In the genomic region with DNA sequence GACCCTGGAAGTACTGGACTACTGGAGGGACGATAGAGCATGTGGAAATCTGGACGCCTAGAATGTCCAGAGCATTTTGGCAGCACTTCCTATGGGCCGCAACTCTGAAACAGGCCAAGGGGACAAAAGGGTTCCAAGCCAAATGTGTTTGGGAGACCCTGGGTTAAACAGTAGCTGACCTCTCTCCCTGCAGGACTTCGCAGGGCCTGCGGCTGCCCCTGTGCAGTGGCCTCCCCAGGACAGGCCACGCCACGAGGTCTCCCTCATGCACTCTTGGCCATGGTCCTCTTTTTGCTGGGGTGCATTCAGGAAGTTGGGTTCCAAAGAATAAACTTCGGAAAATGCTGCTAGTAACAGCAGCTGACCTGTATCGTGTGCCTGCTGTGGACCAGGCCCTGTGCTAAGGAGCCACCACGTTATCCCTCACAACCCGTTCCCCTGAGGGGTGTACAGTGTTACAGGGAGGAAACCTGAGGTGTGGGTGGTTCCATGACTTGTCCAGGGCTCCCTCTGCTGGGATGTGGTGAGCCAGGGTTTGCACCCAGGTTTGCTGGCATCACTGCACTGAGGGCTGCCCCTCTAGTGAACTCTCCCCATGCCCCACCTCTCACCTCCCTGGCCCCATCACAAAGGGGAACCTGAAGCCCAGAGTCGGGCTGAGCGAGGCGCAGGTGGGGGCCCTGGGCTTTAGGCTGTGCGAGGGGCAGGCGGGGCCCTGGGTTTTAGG, we compare ENCODE assay signal across 11 cellular contexts.
DNase-seq lines count a peak whose midpoint lies in the region; ATAC-seq, FAIRE-seq and TF ChIP-seq lines count a peak whose summit lies in the region.
"Had no signal": no experiment of that assay in that cellular context is flagged by ENCODE, and none has a peak within 500 bp of the region (broad histone marks: within the 10 kb centered on the region; RNA-seq: fewer than 3 reads in every experiment).

No MANE protein-coding gene starts in this region.

- POLR2A ChIA-PET in T-cell (lab: Charles Lee) = no interaction called here

- H3K27ac ChIP-seq in BLaER1 = peak overlapping the region; percentile 31; the same call in 1 of the 2 replicates
- H3K27ac ChIP-seq in lower lobe of right lung = no peak overlapping the region

- no peak overlapping the region for H3K9ac ChIP-seq in BLaER1

- H3K4me1 Mint-ChIP-seq in T-cell = peaks cover 0 to 4% (median 2%) of the 10 kb centered on the region in 3 donors

- no peak overlapping the region for H3K4me3 Mint-ChIP-seq in T-cell
- H3K4me3 Mint-ChIP-seq: mesothelial cell of epicardium had no signal

- no peak for FAIRE-seq in HTR-8/SVneo (lab: Jason Lieb, UNC)

- intact Hi-C loops in lower lobe of right lung (cut with DNase I) = no loop called here

- peaks cover 78% of the 10 kb centered on the region for H3K4me1 ChIP-seq in BLaER1
- peaks cover 23% of the 10 kb centered on the region for H3K4me1 ChIP-seq in lower lobe of right lung

- no peaks in the 10 kb centered on the region for H3K9me3 Mint-ChIP-seq in T-cell
- H3K9me3 Mint-ChIP-seq: mesothelial cell of epicardium had no signal

- H3K27me3 Mint-ChIP-seq in T-cell = no peaks in the 10 kb centered on the region

- H3K27me3 ChIP-seq in BLaER1 = no peaks in the 10 kb centered on the region
- no peaks in the 10 kb centered on the region for H3K27me3 ChIP-seq in lower lobe of right lung (ENCODE audit: low read depth)

- H3K4me3 ChIP-seq in BLaER1 (no peak overlapping the region), lower lobe of right lung (no peak overlapping the region)

- no peak for ATAC-seq in T-cell (replicated peaks in 1 of 4)
- no peak for ATAC-seq in lower lobe of right lung

- CTCF ChIA-PET in T-cell (lab: Charles Lee) = no interaction called here

- TF ChIP-seq CTCF in lower lobe of right lung (IDR thresholded peaks at IDR 0.05) = no peak

- H3K9me3 ChIP-seq in BLaER1 (no peaks in the 10 kb centered on the region), lower lobe of right lung (no peaks in the 10 kb centered on the region)

- H3K36me3 Mint-ChIP-seq in T-cell = no peaks in the 10 kb centered on the region

- DNase-seq in HTR-8/SVneo (ENCODE audit: insufficient read length, low spot score) (peak; percentile 23), cerebellar cortex (ENCODE audit: low spot score) (peak; percentile 23), mucosa of gallbladder (ENCODE audit: low spot score) (peak; percentile 9), T-cell (no peak), T-helper 2 cell (no peak), SW480 (ENCODE audit: low spot score) (no peak), lower lobe of right lung (no peak)
- DNase-seq: NCI-H446 treated with DMSO at 0.1 percent for 48 hours; stimulated activated CD4-positive, alpha-beta T cell treated with anti-CD3 and anti-CD28 coated beads, Interleukin-4, amount 100 ng/mL, for 1 hour had no signal

- H3K36me3 ChIP-seq in BLaER1 (peaks cover 76% of the 10 kb centered on the region), lower lobe of right lung (no peaks in the 10 kb centered on the region)

- no peak overlapping the region for H3K27ac Mint-ChIP-seq in T-cell
- H3K27ac Mint-ChIP-seq: mesothelial cell of epicardium had no signal

- no peak overlapping the region for H3K4me2 ChIP-seq in BLaER1

- peaks cover 6% of the 10 kb centered on the region; the same call in 1 of the 2 replicates for H4K20me1 ChIP-seq in BLaER1

Comparison
In these comparisons a context has a peak if more than half of its experiments do, and no peak if none do; other contexts are left out.
1. DNase-seq: peak in HTR-8/SVneo (single experiment), cerebellar cortex (single experiment) and mucosa of gallbladder (single experiment); none in T-cell (0 of 34), T-helper 2 cell (0 of 5), SW480 (single experiment) and lower lobe of right lung (single experiment).